16 cellular contexts compared by ENCODE assay signal in genomic region chr10:59323036-59323459, GRCh38. TPM values are rescaled to one million over a fixed set of nuclear protein-coding genes. Genes with fewer than 3 reads are reported as not detected.
A peak's percentile ranks its signal among the peaks of the same experiment; 100 is the strongest.
DNase-seq lines count a peak whose midpoint lies in the region; ATAC-seq and TF ChIP-seq lines count a peak whose summit lies in the region.
"Had no signal": no experiment of that assay in that cellular context is flagged by ENCODE, and none has a peak within 500 bp of the region (broad histone marks: within the 10 kb centered on the region; RNA-seq: fewer than 3 reads in every experiment).

No MANE protein-coding gene starts in this region.

- DNase-seq in LHCN-M2 (ENCODE audit: low read depth) (peak; percentile 99), brain pericyte (ENCODE audit: low read depth, low spot score) (peak; percentile 61), right lobe of liver (peak in 2 of 3 donors; percentile 65 to 66), epidermal melanocyte (ENCODE audit: insufficient read length, low spot score) (no peak), NCI-H1048 (lab: John Stamatoyannopoulos, UW) (no peak), GM03348 (ENCODE audit: low spot score) (no peak), osteoblast (ENCODE audit: insufficient read length, low spot score, missing footprints) (no peak)
- no peak for DNase-seq in stimulated activated effector memory CD8-positive, alpha-beta T cell treated with anti-CD3 and anti-CD28 coated beads, Interleukin-12 subunit alpha, Interleukin-12 subunit beta, amount 100 ng/mL, for 72 hours (ENCODE audit: low spot score in 2 of 2)
- DNase-seq: activated CD4-positive, alpha-beta T cell treated with anti-CD3 and anti-CD28 coated beads, Interleukin-2, amount 10 ng/mL, durations not matched to agents 24 days and 14 days; brain microvascular endothelial cell; GDM1; NCI-H2029; PC-9; T-helper 2 cell had no signal

- no peak overlapping the region for H3K4me3 ChIP-seq in right lobe of liver
- no peak overlapping the region for H3K4me3 ChIP-seq in osteoblast (ENCODE audit: insufficient read depth, low read length)
- H3K4me3 ChIP-seq: PC-9 had no signal

- intact Hi-C loops in right lobe of liver (cut with DNase I) = no loop called here

- H3K27ac ChIP-seq in right lobe of liver (peak overlapping the region; percentile 56 to 72 (median 70)), osteoblast (ENCODE audit: low read depth, low read length) (no peak overlapping the region)
- H3K27ac ChIP-seq: brain microvascular endothelial cell, C4-2B, PC-9 had no signal

- H3K9me3 ChIP-seq in right lobe of liver = no peaks in the 10 kb centered on the region
- no peaks in the 10 kb centered on the region for H3K9me3 ChIP-seq in osteoblast (ENCODE audit: low read depth, low read length)

- no peak overlapping the region for H3K27ac Mint-ChIP-seq in stimulated activated effector memory CD8-positive, alpha-beta T cell treated with anti-CD3 and anti-CD28 coated beads, Interleukin-12 subunit alpha, Interleukin-12 subunit beta, amount 100 ng/mL, for 72 hours
- H3K27ac Mint-ChIP-seq: activated CD4-positive, alpha-beta T cell treated with anti-CD3 and anti-CD28 coated beads, Interleukin-2, amount 10 ng/mL, durations not matched to agents 24 days and 14 days had no signal

- no peaks in the 10 kb centered on the region for H3K79me2 ChIP-seq in osteoblast (ENCODE audit: insufficient read depth, low read length)

- no peaks in the 10 kb centered on the region for H3K36me3 ChIP-seq in right lobe of liver
- H3K36me3 ChIP-seq in osteoblast (ENCODE audit: insufficient read depth, low read length) = no peaks in the 10 kb centered on the region
- H3K36me3 ChIP-seq: brain microvascular endothelial cell had no signal

- no peaks in the 10 kb centered on the region for H3K36me3 Mint-ChIP-seq in stimulated activated effector memory CD8-positive, alpha-beta T cell treated with anti-CD3 and anti-CD28 coated beads, Interleukin-12 subunit alpha, Interleukin-12 subunit beta, amount 100 ng/mL, for 72 hours

- H4K20me1 ChIP-seq in osteoblast (ENCODE audit: insufficient read depth, low read length) = no peaks in the 10 kb centered on the region

- H2AFZ ChIP-seq in osteoblast (ENCODE audit: low read length) = no peak overlapping the region
- H2AFZ ChIP-seq: PC-9 had no signal

- peaks cover 6% of the 10 kb centered on the region for H3K9me3 Mint-ChIP-seq in stimulated activated effector memory CD8-positive, alpha-beta T cell treated with anti-CD3 and anti-CD28 coated beads, Interleukin-12 subunit alpha, Interleukin-12 subunit beta, amount 100 ng/mL, for 72 hours
- H3K9me3 Mint-ChIP-seq: activated CD4-positive, alpha-beta T cell treated with anti-CD3 and anti-CD28 coated beads, Interleukin-2, amount 10 ng/mL, durations not matched to agents 24 days and 14 days had no signal

- H3K4me1 ChIP-seq in right lobe of liver (peaks cover 0 to 23% (median 8%) of the 10 kb centered on the region in 4 donors), osteoblast (ENCODE audit: insufficient read depth, low read length) (peaks cover 8% of the 10 kb centered on the region)

- no peak for TF ChIP-seq POLR2A in right lobe of liver (IDR thresholded peaks at IDR 0.05)

- WGBS in right lobe of liver (ENCODE audit: insufficient coverage, low coverage, low lambda C conversion rate, missing lambda C conversion rate) = 25% methylated on average over 1 of the region's 2 CpGs

- TF ChIP-seq CTCF in right lobe of liver (IDR thresholded peaks at IDR 0.05) (no peak), osteoblast (IDR thresholded peaks at IDR 0.05; ENCODE audit: extremely low read depth, low read depth, low read length) (no peak)

- no peak overlapping the region for H3K4me2 ChIP-seq in osteoblast (ENCODE audit: insufficient read depth, low read length)
- H3K4me2 ChIP-seq: PC-9 had no signal

- peak; percentile 93 to 98 (median 97) for ATAC-seq in right lobe of liver
- peak; percentile 39 for ATAC-seq in stimulated activated effector memory CD8-positive, alpha-beta T cell treated with anti-CD3 and anti-CD28 coated beads, Interleukin-12 subunit alpha, Interleukin-12 subunit beta, amount 100 ng/mL, for 72 hours
- ATAC-seq: esophagus mucosa had no signal

- H3K4me1 Mint-ChIP-seq in stimulated activated effector memory CD8-positive, alpha-beta T cell treated with anti-CD3 and anti-CD28 coated beads, Interleukin-12 subunit alpha, Interleukin-12 subunit beta, amount 100 ng/mL, for 72 hours = no peaks in the 10 kb centered on the region
- H3K4me1 Mint-ChIP-seq: activated CD4-positive, alpha-beta T cell treated with anti-CD3 and anti-CD28 coated beads, Interleukin-2, amount 10 ng/mL, durations not matched to agents 24 days and 14 days had no signal

- H3K4me3 Mint-ChIP-seq in stimulated activated effector memory CD8-positive, alpha-beta T cell treated with anti-CD3 and anti-CD28 coated beads, Interleukin-12 subunit alpha, Interleukin-12 subunit beta, amount 100 ng/mL, for 72 hours = no peak overlapping the region
- H3K4me3 Mint-ChIP-seq: activated CD4-positive, alpha-beta T cell treated with anti-CD3 and anti-CD28 coated beads, Interleukin-2, amount 10 ng/mL, durations not matched to agents 24 days and 14 days had no signal

- H3K27me3 ChIP-seq in right lobe of liver (no peaks in the 10 kb centered on the region), osteoblast (ENCODE audit: insufficient read depth, low read length) (no peaks in the 10 kb centered on the region)
- H3K27me3 ChIP-seq: brain microvascular endothelial cell had no signal

RNA-seq across cellular contexts. Expression of gene FAM13C, which starts 39.3 kb away (rescaled TPM):
- total RNA-seq in LHCN-M2 (2014; rRNA removed) (19.0 and 20.4 TPM in 2 replicates), right lobe of liver (1 to 10 TPM in 4 of 6 experiments, under 1 TPM in 2; 0.49 to 7.4 (median 1.5) TPM), osteoblast (6.2 and 6.5 TPM in 2 replicates)
- 2.5 TPM for polyA plus RNA-seq in LHCN-M2 (2012)
- total RNA-seq: activated CD4-positive, alpha-beta T cell treated with anti-CD3 and anti-CD28 coated beads, Interleukin-2, amount 10 ng/mL, durations not matched to agents 24 days and 14 days; PC-9 had no signal

Comparison
In these comparisons a context has a peak if more than half of its experiments do, and no peak if none do; other contexts are left out.
1. DNase-seq: peak in LHCN-M2 (single experiment), brain pericyte (single experiment) and right lobe of liver (2 of 3); none in stimulated activated effector memory CD8-positive, alpha-beta T cell treated with anti-CD3 and anti-CD28 coated beads, Interleukin-12 subunit alpha, Interleukin-12 subunit beta, amount 100 ng/mL, for 72 hours (0 of 2), epidermal melanocyte (single experiment), NCI-H1048 (single experiment), GM03348 (single experiment) and osteoblast (single experiment).